1 cellular context compared by ENCODE assay signal in the genomic region with DNA sequence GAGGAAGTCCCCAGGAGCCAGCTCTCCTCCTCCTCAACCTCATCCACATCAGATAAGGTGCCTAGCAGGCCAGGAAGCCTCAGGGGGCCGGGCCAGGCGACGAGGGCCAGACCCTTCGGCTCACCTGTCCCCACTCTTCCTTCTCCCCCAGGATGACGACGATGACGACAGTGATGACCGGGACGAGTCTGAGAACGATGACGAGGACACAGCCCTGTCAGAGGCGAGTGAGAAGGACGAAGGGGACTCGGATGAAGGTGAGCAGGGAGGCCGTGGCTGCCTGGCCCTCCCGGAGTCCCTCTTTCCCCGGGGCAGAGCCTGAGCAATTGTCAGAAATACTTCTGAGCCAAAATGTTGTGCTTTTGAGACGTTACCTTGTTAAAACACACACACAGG.
TF ChIP-seq lines count a peak whose summit lies in the region.

No MANE protein-coding gene starts in this region.

TF ChIP-seq in HepG2, 621 proteins besides CTCF, POLR2A, EP300 and RAD21:
- TF ChIP-seq ZBTB20 (CRISPR knock-in tag; IDR thresholded peaks at IDR 0.05; ENCODE audit: borderline replicate concordance, low read depth): no peak
- TF ChIP-seq AGO2 (optimal IDR thresholded peaks at IDR 0.05; ENCODE audit: low read depth, low read length): peak; percentile 12
